In the genomic region with DNA sequence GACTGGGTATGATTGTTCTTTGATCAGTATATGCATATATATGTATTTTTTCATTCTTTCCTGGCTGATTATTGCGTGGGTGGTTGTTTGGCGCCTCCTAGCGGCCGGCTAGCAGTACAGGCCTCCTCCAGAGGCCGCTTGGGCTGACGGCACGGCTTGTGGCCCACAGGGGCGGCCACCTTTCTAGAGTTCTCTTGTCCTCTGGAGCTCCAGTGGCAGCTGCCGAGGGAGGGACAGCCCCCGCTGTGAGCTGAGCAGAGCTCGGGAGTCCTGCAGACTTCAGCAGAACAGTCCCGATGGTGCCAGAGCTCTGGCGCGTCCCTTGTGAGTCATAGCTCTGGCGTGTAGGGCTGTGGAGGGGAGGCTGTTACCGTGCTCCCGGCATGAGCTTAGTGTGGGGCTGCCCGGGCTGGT, we compare ENCODE assay signal across 8 cellular contexts. TPM values are rescaled to one million over a fixed set of nuclear protein-coding genes. Genes with fewer than 3 reads are reported as not detected.
DNase-seq lines count a peak whose midpoint lies in the region; ATAC-seq and TF ChIP-seq lines count a peak whose summit lies in the region.

No MANE protein-coding gene starts in this region.

- intact Hi-C loops in adrenal gland (cut with DNase I), result loop anchor here (5.0 to 10.0 kb wide), 3 partner anchors 212 to 281 kb away; no protein-coding TSS in a partner anchor

- no peaks in the 10 kb centered on the region for H3K9me3 ChIP-seq in adrenal gland (replicated peaks in 1 of 3)

- H3K36me3 Mint-ChIP-seq in T-cell, result no peaks in the 10 kb centered on the region

- no peaks in the 10 kb centered on the region for H3K36me3 ChIP-seq in adrenal gland (replicated peaks in 1 of 2)

- CTCF ChIA-PET in HEK293T (lab: Yijun Ruan, JAX) (no interaction called here), T-cell (lab: Charles Lee) (interaction anchor here (0.5 to 2.1 kb wide), 10 partner anchors 20 to 1141 kb away, joined by 3 to 20 read pairs (median 4); a partner anchor contains a TSS)

- no peaks in the 10 kb centered on the region for H3K27me3 ChIP-seq in adrenal gland

- H3K4me3 Mint-ChIP-seq in T-cell, result no peak overlapping the region

- DNase-seq in HEK293T (ENCODE audit: extremely low spot score) (peak; percentile 46), T-cell (peak; percentile 26 to 78 (median 55)), adrenal gland (peak; percentile 36 to 80 (median 69)), islet precursor cell (peak; percentile 81), NCI-H187 (lab: John Stamatoyannopoulos, UW) (no peak)
- DNase-seq in stimulated activated CD4-positive, alpha-beta T cell treated with anti-CD3 and anti-CD28 coated beads, Interleukin-4, amount 100 ng/mL, for 1 hour, result peak; percentile 73

- no peak overlapping the region for H3K4me3 ChIP-seq in adrenal gland

- POLR2A ChIA-PET in HEK293T (lab: Yijun Ruan, JAX), result no interaction called here
- POLR2A ChIA-PET in T-cell (lab: Charles Lee), result no interaction called here

- TF ChIP-seq CTCF in adrenal gland (IDR thresholded peaks at IDR 0.05), result peak; percentile 66 to 87 (median 78)

- no peak overlapping the region for H3K27ac Mint-ChIP-seq in T-cell

- WGBS in adrenal gland, 4 donors, result 32 to 81% (median 56%) methylated on average over 15 to 18 of the region's 18 CpGs

- H3K4me1 Mint-ChIP-seq in T-cell, result peaks cover 0 to 1% (median 0%) of the 10 kb centered on the region in 3 donors

- TF ChIP-seq POLR2A in adrenal gland (IDR thresholded peaks at IDR 0.05), result peak in 1 of 2 donors; percentile 19

- peak; percentile 74 to 85 (median 83) for ATAC-seq in T-cell (replicated peaks in 1 of 4)
- no peak for ATAC-seq in GM18520 (IDR thresholded peaks at IDR 0.05; ENCODE audit: unreplicated experiment)
- ATAC-seq in GM21717 (IDR thresholded peaks at IDR 0.05; ENCODE audit: unreplicated experiment), result no peak

- H3K27me3 Mint-ChIP-seq in T-cell, result no peaks in the 10 kb centered on the region

- peaks cover 0 to 9% (median 1%) of the 10 kb centered on the region in 3 donors for H3K9me3 Mint-ChIP-seq in T-cell

- H3K4me1 ChIP-seq in adrenal gland (replicated peaks in 1 of 2), result no peaks in the 10 kb centered on the region

- H3K27ac ChIP-seq in adrenal gland, result peak overlapping the region in 3 of 5 donors; percentile 6 to 27 (median 13)

TF ChIP-seq in HEK293T, 16 proteins besides CTCF, POLR2A, EP300 and RAD21:
- TF ChIP-seq L3MBTL2 (conservative IDR thresholded peaks at IDR 0.05), result no peak

RNA-seq across cellular contexts. Expression of a gene that starts 22.5 kb away (rescaled TPM):
- total RNA-seq in T-cell (10 to 100 TPM; 14.6 to 26.8 (median 24.3) TPM), adrenal gland (10 to 100 TPM; 15.9 to 50.3 (median 27.4) TPM)
- polyA plus RNA-seq in adrenal gland, result 10 to 100 TPM in 2 of 3 donors, 1 to 10 TPM in 1; 4.4 to 27.2 (median 13.4) TPM

Comparison
In these comparisons a context has a peak if more than half of its experiments do, and no peak if none do; other contexts are left out.
1. DNase-seq: peak in HEK293T (single experiment), T-cell (34 of 34), adrenal gland (7 of 7), islet precursor cell (single experiment) and stimulated activated CD4-positive, alpha-beta T cell treated with anti-CD3 and anti-CD28 coated beads, Interleukin-4, amount 100 ng/mL, for 1 hour (single experiment); none in NCI-H187 (0 of 2).
2. ATAC-seq: peak in T-cell (4 of 4); none in GM18520 (single experiment) and GM21717 (single experiment).